Comparison of ENCODE assay signal across 14 cellular contexts in genomic region chr4:41318839-41319530, GRCh38.
DNase-seq lines count a peak whose midpoint lies in the region; ATAC-seq, FAIRE-seq and TF ChIP-seq lines count a peak whose summit lies in the region.
"Had no signal": no experiment of that assay in that cellular context is flagged by ENCODE, and none has a peak within 500 bp of the region (broad histone marks: within the 10 kb centered on the region; RNA-seq: fewer than 3 reads in every experiment).

No MANE protein-coding gene starts in this region.

- TF ChIP-seq EP300 in HepG2 (IDR thresholded peaks at IDR 0.05; ENCODE audit: low read depth in 2 of 2, low read length in 2 of 2), result no peak
- no peak for TF ChIP-seq EP300 in HepG2 (CRISPR knock-in tag; IDR thresholded peaks at IDR 0.05; ENCODE audit: borderline replicate concordance)

- no peak overlapping the region for H2AFZ ChIP-seq in HepG2 (ENCODE audit: low read length)

- TF ChIP-seq POLR2A in HepG2 (IDR thresholded peaks at IDR 0.05; ENCODE audit: insufficient read depth in 1 of 2, low read depth in 2 of 2, low read length in 2 of 2), result no peak
- no peak for TF ChIP-seq POLR2A in lower leg skin (IDR thresholded peaks at IDR 0.05)
- TF ChIP-seq POLR2A in testis (IDR thresholded peaks at IDR 0.05), result no peak

- H3K4me3 ChIP-seq in choroid plexus epithelial cell (ENCODE audit: low read depth, low read length) (no peak overlapping the region), HepG2 (replicated peaks in 1 of 3; ENCODE audit: insufficient read depth in 1 of 3, low read depth in 2 of 3, low read length in 3 of 3) (no peak overlapping the region), lower leg skin (ENCODE audit: low read depth, poor library complexity, severe bottlenecking) (no peak overlapping the region), testis (no peak overlapping the region)
- H3K4me3 ChIP-seq: ovary had no signal

- H3K9ac ChIP-seq in HepG2 (ENCODE audit: insufficient read depth, low read depth, low read length), result no peak overlapping the region
- H3K9ac ChIP-seq: SK-N-SH had no signal

- FAIRE-seq in HepG2 (lab: Jason Lieb, UNC), result no peak

- H3K27ac ChIP-seq in HepG2 (ENCODE audit: extremely low read length, insufficient read depth, low read length) (no peak overlapping the region), testis (no peak overlapping the region)
- H3K27ac ChIP-seq: ovary had no signal

- 10% methylated on average over 6 of the region's 6 CpGs for WGBS in HepG2 (ENCODE audit: low lambda C conversion rate)
- 70 to 76% methylated on average over 6 of the region's 6 CpGs for WGBS in lower leg skin, 2 donors
- WGBS in testis, 2 donors, result 88 to 90% methylated on average over 6 of the region's 6 CpGs

- no peak overlapping the region; the same call in 1 of the 2 replicates for H3K4me2 ChIP-seq in HepG2 (ENCODE audit: low read depth, low read length)
- H3K4me2 ChIP-seq: SK-N-SH had no signal

- H3K27me3 ChIP-seq in HepG2 (ENCODE audit: control insufficient read depth in 1 of 2, insufficient read depth in 2 of 2, low read length in 2 of 2) (no peaks in the 10 kb centered on the region), testis (no peaks in the 10 kb centered on the region)
- H3K27me3 ChIP-seq: ovary had no signal

- H3K9me3 ChIP-seq in HepG2 (ENCODE audit: low read length) (no peaks in the 10 kb centered on the region), testis (no peaks in the 10 kb centered on the region)
- H3K9me3 ChIP-seq: ovary, SK-N-SH had no signal

- intact Hi-C loops in HepG2 (cut with micrococcal nuclease; ENCODE audit: unreplicated experiment) (no loop called here), lower leg skin (cut with DNase I; ENCODE audit: low total_unique reads) (no loop called here), testis (cut with DNase I; ENCODE audit: low total_unique reads) (no loop called here)

- no peaks in the 10 kb centered on the region for H4K20me1 ChIP-seq in HepG2 (ENCODE audit: insufficient read depth, low read length)

- peak; percentile 44 for DNase-seq in AG20443 (ENCODE audit: low spot score)
- peak; percentile 91 for DNase-seq in M059J (ENCODE audit: low read depth)
- peak; percentile 26 for DNase-seq in choroid plexus epithelial cell (ENCODE audit: low read depth)
- DNase-seq in HepG2 (ENCODE audit: low spot score), result peak; percentile 4
- DNase-seq in iPS-NIHi11 (ENCODE audit: low spot score), result no peak
- DNase-seq in hippocampal formation (lab: John Stamatoyannopoulos, UW), result no peak
- DNase-seq in lower leg skin (ENCODE audit: low spot score in 2 of 2), result no peak
- no peak for DNase-seq in testis
- DNase-seq: activated CD4-positive, alpha-beta T cell treated with anti-CD3 and anti-CD28 coated beads for 48 hours; activated gamma-delta T cell; NCI-H345; ovary; SK-N-SH; stimulated activated CD4-positive, alpha-beta T cell treated with anti-CD3 and anti-CD28 coated beads, Interleukin-4, amount 100 ng/mL, for 24 hours had no signal

- peak; percentile 31; the same call in 1 of the 3 replicates for ATAC-seq in HepG2

- no peaks in the 10 kb centered on the region for H3K79me2 ChIP-seq in HepG2 (ENCODE audit: insufficient read depth, low read length)

- POLR2A ChIA-PET in HepG2 (lab: Yijun Ruan, JAX), result no interaction called here

- no TSS peak for BruUV-seq in HepG2 (replicated peaks; lab: Mats Ljungman, UMichigan)

- H3K36me3 ChIP-seq in HepG2 (replicated peaks in 1 of 2; ENCODE audit: control insufficient read depth in 1 of 2, insufficient read depth in 2 of 2, low read length in 2 of 2) (no peaks in the 10 kb centered on the region), testis (ENCODE audit: low read depth, missing control alignments) (no peaks in the 10 kb centered on the region)
- H3K36me3 ChIP-seq: ovary had no signal

- peaks cover 9% of the 10 kb centered on the region; the same call in 1 of the 2 replicates for H3K4me1 ChIP-seq in HepG2 (ENCODE audit: insufficient read depth, low read length)
- no peaks in the 10 kb centered on the region for H3K4me1 ChIP-seq in testis

- CTCF ChIA-PET in HepG2 (lab: Yijun Ruan, JAX; ENCODE audit: low intra/inter-chr PET ratio, low total read pairs), result no interaction called here

- in situ Hi-C loops in HepG2 (cut with HindIII; ENCODE audit: extremely low pct_ligation_motif_present, low pct_unique_long_range_greater_than_20kb), result no loop called here

- TF ChIP-seq CTCF in choroid plexus epithelial cell (conservative IDR thresholded peaks at IDR 0.05; ENCODE audit: low read depth, low read length) (no peak), HepG2 (CRISPR knock-in tag; IDR thresholded peaks at IDR 0.05) (no peak), lower leg skin (IDR thresholded peaks at IDR 0.05) (no peak), testis (IDR thresholded peaks at IDR 0.05) (no peak)

- no peak for TF ChIP-seq RAD21 in HepG2 (CRISPR knock-in tag; IDR thresholded peaks at IDR 0.05)

TF ChIP-seq in HepG2, 621 proteins besides CTCF, POLR2A, EP300 and RAD21:
- TF ChIP-seq ZKSCAN1 (IDR thresholded peaks at IDR 0.05; ENCODE audit: low read length) (no peak), ZNF776 (CRISPR knock-in tag; IDR thresholded peaks at IDR 0.05) (no peak), ZNF614 (CRISPR knock-in tag; IDR thresholded peaks at IDR 0.05; ENCODE audit: borderline replicate concordance) (no peak), ZNF501 (CRISPR knock-in tag; IDR thresholded peaks at IDR 0.05) (no peak)
- TF ChIP-seq, protein P1, sequence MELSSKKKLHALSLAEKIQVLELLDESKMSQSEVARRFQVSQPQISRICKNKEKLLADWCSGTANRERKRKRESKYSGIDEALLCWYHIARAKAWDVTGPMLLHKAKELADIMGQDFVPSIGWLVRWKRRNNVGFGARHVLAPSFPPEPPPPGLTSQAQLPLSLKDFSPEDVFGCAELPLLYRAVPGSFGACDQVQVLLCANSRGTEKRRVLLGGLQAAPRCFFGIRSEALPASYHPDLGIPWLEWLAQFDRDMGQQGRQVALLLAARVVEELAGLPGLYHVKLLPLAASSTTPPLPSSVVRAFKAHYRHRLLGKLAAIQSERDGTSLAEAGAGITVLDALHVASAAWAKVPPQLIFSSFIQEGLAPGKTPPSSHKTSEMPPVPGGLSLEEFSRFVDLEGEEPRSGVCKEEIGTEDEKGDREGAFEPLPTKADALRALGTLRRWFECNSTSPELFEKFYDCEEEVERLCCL (CRISPR knock-in tag; IDR thresholded peaks at IDR 0.05; ENCODE audit: borderline replicate concordance), result no peak
TF ChIP-seq in HepG2: peak in this region for 0.

Comparison
In these comparisons a context has a peak if more than half of its experiments do, and no peak if none do; other contexts are left out.
1. DNase-seq: peak in AG20443 (single experiment), M059J (single experiment), choroid plexus epithelial cell (single experiment) and HepG2 (single experiment); none in iPS-NIHi11 (single experiment), hippocampal formation (0 of 2), lower leg skin (0 of 2) and testis (single experiment).